14 cellular contexts compared by ENCODE assay signal in the genomic region with DNA sequence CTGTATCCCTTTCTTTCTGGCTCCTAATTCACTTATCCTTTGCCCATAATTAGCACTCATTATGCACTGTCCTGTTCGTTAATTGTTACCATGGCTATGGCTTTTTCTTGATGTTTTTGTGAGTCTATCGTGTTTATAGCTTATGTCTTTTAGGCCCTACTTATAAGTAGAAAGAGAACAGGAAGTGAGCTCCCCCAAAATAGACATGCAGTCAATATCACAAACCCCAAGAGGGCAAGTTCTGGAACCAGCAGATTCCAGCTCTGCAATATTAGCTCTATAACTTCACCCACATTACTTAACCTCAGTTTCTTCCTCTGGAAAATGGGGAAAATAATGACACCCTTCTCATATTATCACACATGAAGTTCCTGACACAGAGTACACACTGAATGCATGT.
DNase-seq lines count a peak whose midpoint lies in the region; ATAC-seq lines count a peak whose summit lies in the region.
"Had no signal": no experiment of that assay in that cellular context is flagged by ENCODE, and none has a peak within 500 bp of the region (broad histone marks: within the 10 kb centered on the region; RNA-seq: fewer than 3 reads in every experiment).

No MANE protein-coding gene starts in this region.

- no peaks in the 10 kb centered on the region for H3K9me3 Mint-ChIP-seq in stimulated activated naive B cell treated with anti-CD40 and anti-IgM and Interleukin-4, amounts not matched to agents 10 μg/mL and 1 μg/mL and 100 μg/mL, for 72 hours
- H3K9me3 Mint-ChIP-seq: activated CD4-positive, alpha-beta memory T cell treated with anti-CD3 and anti-CD28 coated beads, Interleukin-2, amount 10 ng/mL, durations not matched to agents 7 days and 5 days had no signal

- no peak for DNase-seq in stimulated activated naive B cell treated with anti-CD40 and anti-IgM and Interleukin-4, amounts not matched to agents 10 μg/mL and 1 μg/mL and 100 μg/mL, for 72 hours
- DNase-seq in NCI-H2196 (lab: John Stamatoyannopoulos, UW; ENCODE audit: unreplicated experiment) (no peak), DMS114 treated with DMSO at 0.1 percent for 48 hours (lab: John Stamatoyannopoulos, UW; ENCODE audit: unreplicated experiment) (no peak), NOMO-1 (lab: John Stamatoyannopoulos, UW; ENCODE audit: unreplicated experiment in 2 of 2) (no peak), inferior parietal cortex (ENCODE audit: extremely low spot score) (no peak)
- DNase-seq: activated CD4-positive, alpha-beta memory T cell treated with anti-CD3 and anti-CD28 coated beads, Interleukin-2, amount 10 ng/mL, durations not matched to agents 7 days and 5 days; naive thymus-derived CD8-positive, alpha-beta T cell; NCI-H1436 treated with DMSO at 0.1 percent for 48 hours; NCI-H446 treated with DMSO at 0.1 percent for 48 hours; psoas muscle; SK-N-SH had no signal

- ATAC-seq in GM18870 (IDR thresholded peaks at IDR 0.05; ENCODE audit: unreplicated experiment) (peak; percentile 53), GM21619 (IDR thresholded peaks at IDR 0.05; ENCODE audit: unreplicated experiment) (peak; percentile 63), HG03439 (IDR thresholded peaks at IDR 0.05; ENCODE audit: unreplicated experiment) (peak; percentile 76)
- ATAC-seq in stimulated activated naive B cell treated with anti-CD40 and anti-IgM and Interleukin-4, amounts not matched to agents 10 μg/mL and 1 μg/mL and 100 μg/mL, for 72 hours (replicated peaks): peak; percentile 71 to 78
- ATAC-seq: naive thymus-derived CD8-positive, alpha-beta T cell; psoas muscle had no signal

- H3K4me1 Mint-ChIP-seq in stimulated activated naive B cell treated with anti-CD40 and anti-IgM and Interleukin-4, amounts not matched to agents 10 μg/mL and 1 μg/mL and 100 μg/mL, for 72 hours: peaks cover 36 to 69% of the 10 kb centered on the region in 2 donors
- H3K4me1 Mint-ChIP-seq: activated CD4-positive, alpha-beta memory T cell treated with anti-CD3 and anti-CD28 coated beads, Interleukin-2, amount 10 ng/mL, durations not matched to agents 7 days and 5 days had no signal

- no peaks in the 10 kb centered on the region for H3K27me3 Mint-ChIP-seq in stimulated activated naive B cell treated with anti-CD40 and anti-IgM and Interleukin-4, amounts not matched to agents 10 μg/mL and 1 μg/mL and 100 μg/mL, for 72 hours

- H3K36me3 Mint-ChIP-seq in stimulated activated naive B cell treated with anti-CD40 and anti-IgM and Interleukin-4, amounts not matched to agents 10 μg/mL and 1 μg/mL and 100 μg/mL, for 72 hours: peaks cover 3 to 5% of the 10 kb centered on the region in 2 donors
- H3K36me3 Mint-ChIP-seq: naive thymus-derived CD8-positive, alpha-beta T cell had no signal

- H3K27ac Mint-ChIP-seq in stimulated activated naive B cell treated with anti-CD40 and anti-IgM and Interleukin-4, amounts not matched to agents 10 μg/mL and 1 μg/mL and 100 μg/mL, for 72 hours: peak overlapping the region; percentile 84
- H3K27ac Mint-ChIP-seq: activated CD4-positive, alpha-beta memory T cell treated with anti-CD3 and anti-CD28 coated beads, Interleukin-2, amount 10 ng/mL, durations not matched to agents 7 days and 5 days had no signal

- peak overlapping the region; percentile 22 to 76 for H3K4me3 Mint-ChIP-seq in stimulated activated naive B cell treated with anti-CD40 and anti-IgM and Interleukin-4, amounts not matched to agents 10 μg/mL and 1 μg/mL and 100 μg/mL, for 72 hours
- H3K4me3 Mint-ChIP-seq: activated CD4-positive, alpha-beta memory T cell treated with anti-CD3 and anti-CD28 coated beads, Interleukin-2, amount 10 ng/mL, durations not matched to agents 7 days and 5 days had no signal
